Comparison of ENCODE assay signal across 20 cellular contexts in the genomic region with DNA sequence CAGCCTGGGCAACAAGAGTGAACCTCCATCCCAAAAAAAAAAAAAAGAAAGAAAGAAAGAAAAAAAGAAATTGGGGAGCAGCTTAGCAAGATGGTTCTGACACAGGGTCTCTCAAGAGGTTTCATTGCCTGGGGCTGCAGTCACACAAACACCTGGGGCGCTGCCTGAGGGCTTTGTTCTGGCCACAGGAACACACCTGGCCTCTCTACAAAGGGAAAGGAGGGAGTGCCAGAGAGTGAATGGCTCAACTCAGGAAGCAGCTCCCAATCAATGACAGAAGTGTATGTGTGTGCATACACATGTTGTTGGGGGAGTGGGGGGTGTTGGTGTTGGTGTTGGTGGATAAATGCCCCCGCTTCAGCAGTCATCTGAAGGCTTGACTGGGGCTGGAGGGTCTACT. TPM values are rescaled to one million over a fixed set of nuclear protein-coding genes. Genes with fewer than 3 reads are reported as not detected.
DNase-seq lines count a peak whose midpoint lies in the region; ATAC-seq and TF ChIP-seq lines count a peak whose summit lies in the region.
"Had no signal": no experiment of that assay in that cellular context is flagged by ENCODE, and none has a peak within 500 bp of the region (broad histone marks: within the 10 kb centered on the region; RNA-seq: fewer than 3 reads in every experiment).

No MANE protein-coding gene starts in this region.

- peaks cover 56% of the 10 kb centered on the region for H3K4me1 Mint-ChIP-seq in GM23338
- peaks cover 5% of the 10 kb centered on the region for H3K4me1 Mint-ChIP-seq in activated T-cell treated with anti-CD3 and anti-CD28 coated beads, Interleukin-2, amount 50 U/mL, for 72 hours (ENCODE audit: low read depth)

- ATAC-seq in GM23338 (no peak), sciatic nerve (no peak)
- ATAC-seq in activated T-cell treated with anti-CD3 and anti-CD28 coated beads, Interleukin-2, amount 50 U/mL, for 72 hours (replicated peaks in 1 of 2): no peak
- ATAC-seq: HCT116, T-cell had no signal

- H3K27me3 Mint-ChIP-seq in GM23338 (ENCODE audit: insufficient read depth, low read depth, poor library complexity): peaks cover 9% of the 10 kb centered on the region
- peaks cover 32% of the 10 kb centered on the region for H3K27me3 Mint-ChIP-seq in activated T-cell treated with anti-CD3 and anti-CD28 coated beads, Interleukin-2, amount 50 U/mL, for 72 hours (ENCODE audit: low read depth)

- no peaks in the 10 kb centered on the region for H4K20me1 ChIP-seq in GM23338 (replicated peaks; ENCODE audit: insufficient read depth)

- no peak overlapping the region for H2AFZ ChIP-seq in GM23338
- H2AFZ ChIP-seq: GM23248 had no signal

- no peaks in the 10 kb centered on the region; the same call in 2 of the 3 replicates for H3K9me3 Mint-ChIP-seq in GM23338
- H3K9me3 Mint-ChIP-seq in activated T-cell treated with anti-CD3 and anti-CD28 coated beads, Interleukin-2, amount 50 U/mL, for 72 hours: no peaks in the 10 kb centered on the region
- H3K9me3 Mint-ChIP-seq: T-cell; T-helper 2 cell treated with Interferon-gamma antibody and Interleukin-4, amounts not matched to agents 5 μg/mL and 100 μg/mL, for 36 hours had no signal

- no peak for TF ChIP-seq CTCF in GM23338 (conservative IDR thresholded peaks at IDR 0.05; ENCODE audit: low read depth in 2 of 2)

- no peak overlapping the region for H3K4me3 Mint-ChIP-seq in GM23338
- no peak overlapping the region for H3K4me3 Mint-ChIP-seq in activated T-cell treated with anti-CD3 and anti-CD28 coated beads, Interleukin-2, amount 50 U/mL, for 72 hours
- H3K4me3 Mint-ChIP-seq: T-cell; T-helper 2 cell treated with Interferon-gamma antibody and Interleukin-4, amounts not matched to agents 5 μg/mL and 100 μg/mL, for 36 hours had no signal

- no peak overlapping the region for H3K27ac ChIP-seq in GM23338 (ENCODE audit: low read depth)
- H3K27ac ChIP-seq: GM23248, HL-60 had no signal

- H3K27me3 ChIP-seq in GM23338 (ENCODE audit: insufficient read depth): no peaks in the 10 kb centered on the region

- no peak overlapping the region for H3K27ac Mint-ChIP-seq in GM23338
- no peak overlapping the region for H3K27ac Mint-ChIP-seq in activated T-cell treated with anti-CD3 and anti-CD28 coated beads, Interleukin-2, amount 50 U/mL, for 72 hours
- H3K27ac Mint-ChIP-seq: T-cell; T-helper 2 cell treated with Interferon-gamma antibody and Interleukin-4, amounts not matched to agents 5 μg/mL and 100 μg/mL, for 36 hours had no signal

- H3F3A ChIP-seq in GM23338 (replicated peaks; ENCODE audit: low read depth): peaks cover 3% of the 10 kb centered on the region; the same call in 1 of the 2 replicates

- DNase-seq in NCI-H2081 (lab: John Stamatoyannopoulos, UW) (peak; percentile 7 to 47), NCI-H2081 treated with DMSO at 0.1 percent for 48 hours (lab: John Stamatoyannopoulos, UW) (no peak), GM23338 (ENCODE audit: low spot score) (peak; percentile 39), NCI-H2029 treated with DMSO at 0.1 percent for 48 hours (lab: John Stamatoyannopoulos, UW) (peak; percentile 20), SW480 (ENCODE audit: low spot score) (peak; percentile 89), sciatic nerve (ENCODE audit: low spot score) (no peak), Ammon's horn (ENCODE audit: low spot score) (no peak)
- DNase-seq in activated T-cell treated with anti-CD3 and anti-CD28 coated beads, Interleukin-2, amount 50 U/mL, for 72 hours: no peak
- DNase-seq: AML-193; GM23248; NCI-H1417; NCI-H187 treated with DMSO at 0.1 percent for 48 hours; NCI-H524; NK-92 treated with Interleukin-12 subunit alpha and Interleukin-12 subunit beta, amount 100 ng/mL, for 24 hours; SIG-M5; SK-N-SH; T-cell had no signal

- H3K36me3 ChIP-seq in GM23338 (ENCODE audit: insufficient read depth): no peaks in the 10 kb centered on the region

- no peaks in the 10 kb centered on the region for H3K9me2 ChIP-seq in GM23338 (ENCODE audit: insufficient read depth)
- H3K9me2 ChIP-seq: SK-N-SH had no signal

- no peak overlapping the region for H3K4me2 ChIP-seq in GM23338
- H3K4me2 ChIP-seq: SK-N-SH had no signal

- H3K79me2 ChIP-seq in GM23338 (replicated peaks; ENCODE audit: insufficient read depth): no peaks in the 10 kb centered on the region

- H3K4me1 ChIP-seq in GM23338 (ENCODE audit: insufficient read depth): peaks cover 41% of the 10 kb centered on the region

- intact Hi-C loops in sciatic nerve (cut with DNase I): loop anchor here (1.0 kb wide), 1 partner anchor 73 kb away; no protein-coding TSS in a partner anchor

- no peak overlapping the region for H3K4me3 ChIP-seq in GM23338
- H3K4me3 ChIP-seq: GM23248 had no signal

- H3K36me3 Mint-ChIP-seq in GM23338 (ENCODE audit: low read depth): no peaks in the 10 kb centered on the region; the same call in 2 of the 3 replicates
- no peaks in the 10 kb centered on the region for H3K36me3 Mint-ChIP-seq in activated T-cell treated with anti-CD3 and anti-CD28 coated beads, Interleukin-2, amount 50 U/mL, for 72 hours (ENCODE audit: insufficient read depth in 2 of 2)
- H3K36me3 Mint-ChIP-seq: T-cell had no signal

TF ChIP-seq in GM23338, 12 proteins besides CTCF, POLR2A, EP300 and RAD21:
- TF ChIP-seq REST (IDR thresholded peaks at IDR 0.05; ENCODE audit: unreplicated experiment) (no peak), CREB1 (CRISPR knock-in tag; IDR thresholded peaks at IDR 0.05; ENCODE audit: low read depth) (no peak), ZNF331 (CRISPR knock-in tag; IDR thresholded peaks at IDR 0.05; ENCODE audit: low read depth) (no peak)
- TF ChIP-seq, protein P1, sequence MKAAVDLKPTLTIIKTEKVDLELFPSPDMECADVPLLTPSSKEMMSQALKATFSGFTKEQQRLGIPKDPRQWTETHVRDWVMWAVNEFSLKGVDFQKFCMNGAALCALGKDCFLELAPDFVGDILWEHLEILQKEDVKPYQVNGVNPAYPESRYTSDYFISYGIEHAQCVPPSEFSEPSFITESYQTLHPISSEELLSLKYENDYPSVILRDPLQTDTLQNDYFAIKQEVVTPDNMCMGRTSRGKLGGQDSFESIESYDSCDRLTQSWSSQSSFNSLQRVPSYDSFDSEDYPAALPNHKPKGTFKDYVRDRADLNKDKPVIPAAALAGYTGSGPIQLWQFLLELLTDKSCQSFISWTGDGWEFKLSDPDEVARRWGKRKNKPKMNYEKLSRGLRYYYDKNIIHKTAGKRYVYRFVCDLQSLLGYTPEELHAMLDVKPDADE (IDR thresholded peaks at IDR 0.05): no peak

RNA-seq across cellular contexts. Expression of gene CTNNA1, which starts 32.4 kb away (rescaled TPM):
- 292 and 348 TPM in 2 replicates for total RNA-seq in GM23338 (2014; rRNA removed; shearing (Covaris generic))
- 111 and 116 TPM in 2 replicates for polyA plus RNA-seq in GM23338 (2016; fragmentation: Nextera tagmentation; extraction: Ambion mirVana)
- 10 to 100 TPM; 62.3 to 73.0 TPM for total RNA-seq in activated T-cell treated with anti-CD3 and anti-CD28 coated beads, Interleukin-2, amount 50 U/mL, for 72 hours
- total RNA-seq in sciatic nerve: 485 TPM

Comparison
In these comparisons a context has a peak if more than half of its experiments do, and no peak if none do; other contexts are left out.
1. DNase-seq: peak in NCI-H2081 (2 of 2), GM23338 (single experiment), NCI-H2029 treated with DMSO at 0.1 percent for 48 hours (single experiment) and SW480 (single experiment); none in NCI-H2081 treated with DMSO at 0.1 percent for 48 hours (single experiment), activated T-cell treated with anti-CD3 and anti-CD28 coated beads, Interleukin-2, amount 50 U/mL, for 72 hours (0 of 2), sciatic nerve (single experiment) and Ammon's horn (single experiment).